26 cellular contexts compared by ENCODE assay signal in the genomic region with DNA sequence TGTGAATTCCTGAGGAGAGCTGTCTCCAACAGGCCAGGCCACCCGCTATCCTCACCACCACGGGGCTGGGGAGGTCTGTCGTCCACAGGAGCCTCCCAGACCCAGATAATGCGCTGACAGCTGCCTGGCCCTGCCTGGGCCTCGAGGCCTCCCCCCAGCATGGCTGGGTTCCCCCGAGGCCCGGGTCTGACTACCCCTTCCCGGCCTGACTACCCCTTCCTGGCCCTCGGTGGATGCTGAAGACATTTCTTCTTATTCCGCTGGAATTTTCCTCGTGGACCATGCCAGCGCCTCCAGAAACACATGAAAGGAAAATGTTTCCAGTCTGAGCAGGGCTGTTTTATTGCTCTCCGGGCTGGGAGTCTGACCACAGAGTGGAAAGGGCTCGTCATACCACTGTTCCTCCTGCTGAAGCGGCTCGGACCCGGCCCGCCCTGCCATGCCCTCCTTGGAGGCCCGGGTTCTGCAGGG. TPM values are rescaled to one million over a fixed set of nuclear protein-coding genes. Genes with fewer than 3 reads are reported as not detected.
DNase-seq lines count a peak whose midpoint lies in the region; ATAC-seq and TF ChIP-seq lines count a peak whose summit lies in the region.
"Had no signal": no experiment of that assay in that cellular context is flagged by ENCODE, and none has a peak within 500 bp of the region (broad histone marks: within the 10 kb centered on the region; RNA-seq: fewer than 3 reads in every experiment).

No MANE protein-coding gene starts in this region.

- H3K4me1 ChIP-seq in ascending aorta (peaks cover 3 to 8% of the 10 kb centered on the region in 2 donors), tibial artery (peaks cover 0 to 31% (median 6%) of the 10 kb centered on the region in 4 donors)

- H3K9me3 ChIP-seq in ascending aorta, result no peaks in the 10 kb centered on the region
- H3K9me3 ChIP-seq in tibial artery, result no peaks in the 10 kb centered on the region
- H3K9me3 ChIP-seq: thoracic aorta had no signal

- intact Hi-C loops in ascending aorta (cut with DNase I), result no loop called here
- intact Hi-C loops in tibial artery (cut with DNase I; ENCODE audit: low total_unique reads), result no loop called here

- TF ChIP-seq CTCF in ascending aorta (IDR thresholded peaks at IDR 0.05) (no peak), tibial artery (IDR thresholded peaks at IDR 0.05) (no peak)

- H3K27ac ChIP-seq in ascending aorta (peak overlapping the region; percentile 6 to 28), tibial artery (peak overlapping the region; percentile 63 to 65)
- H3K27ac ChIP-seq: brain microvascular endothelial cell, VCaP had no signal

- no peaks in the 10 kb centered on the region for H3K27me3 ChIP-seq in ascending aorta
- peaks cover 0 to 29% of the 10 kb centered on the region in 2 donors for H3K27me3 ChIP-seq in tibial artery

- H3K36me3 Mint-ChIP-seq in activated T-cell treated with anti-CD3 and anti-CD28 coated beads, Interleukin-2, amount 50 U/mL, for 4 hours (ENCODE audit: insufficient read depth), result no peaks in the 10 kb centered on the region
- H3K36me3 Mint-ChIP-seq: activated naive CD8-positive, alpha-beta T cell treated with anti-CD3 and anti-CD28 coated beads for 36 hours; mesothelial cell of epicardium; stimulated activated naive B cell treated with anti-CD40 and anti-IgM and Interleukin-4, amounts not matched to agents 10 μg/mL and 1 μg/mL and 100 μg/mL, for 72 hours had no signal

- no peak overlapping the region for H3K4me3 ChIP-seq in ascending aorta
- H3K4me3 ChIP-seq in tibial artery, result no peak overlapping the region
- H3K4me3 ChIP-seq: skin epidermis, thoracic aorta had no signal

- H3K9me3 Mint-ChIP-seq in activated T-cell treated with anti-CD3 and anti-CD28 coated beads, Interleukin-2, amount 50 U/mL, for 4 hours, result no peaks in the 10 kb centered on the region
- H3K9me3 Mint-ChIP-seq: activated CD4-positive, alpha-beta T cell treated with anti-CD3 and anti-CD28 coated beads, Interleukin-2, amount 10 ng/mL, durations not matched to agents 24 days and 14 days; activated naive CD8-positive, alpha-beta T cell treated with anti-CD3 and anti-CD28 coated beads for 36 hours; mesothelial cell of epicardium; nephron; T-helper 1 cell treated with Interleukin-12 subunit alpha and Interleukin-12 subunit beta and Interleukin-4 antibody, amounts not matched to agents 30 μg/mL and 1 μg/mL, for 36 hours had no signal

- no peak overlapping the region for H3K4me3 Mint-ChIP-seq in activated T-cell treated with anti-CD3 and anti-CD28 coated beads, Interleukin-2, amount 50 U/mL, for 4 hours
- H3K4me3 Mint-ChIP-seq: activated CD4-positive, alpha-beta T cell treated with anti-CD3 and anti-CD28 coated beads, Interleukin-2, amount 10 ng/mL, durations not matched to agents 24 days and 14 days; activated naive CD8-positive, alpha-beta T cell treated with anti-CD3 and anti-CD28 coated beads for 36 hours; mesothelial cell of epicardium; nephron; stimulated activated naive B cell treated with anti-CD40 and anti-IgM and Interleukin-4, amounts not matched to agents 10 μg/mL and 1 μg/mL and 100 μg/mL, for 72 hours; T-helper 1 cell treated with Interleukin-12 subunit alpha and Interleukin-12 subunit beta and Interleukin-4 antibody, amounts not matched to agents 30 μg/mL and 1 μg/mL, for 36 hours had no signal

- no peak for ATAC-seq in GM19455 (IDR thresholded peaks at IDR 0.05; ENCODE audit: unreplicated experiment)
- no peak for ATAC-seq in activated T-cell treated with anti-CD3 and anti-CD28 coated beads, Interleukin-2, amount 50 U/mL, for 4 hours
- ATAC-seq: stimulated activated naive B cell treated with anti-CD40 and anti-IgM and Interleukin-4, amounts not matched to agents 10 μg/mL and 1 μg/mL and 100 μg/mL, for 72 hours had no signal

- H3K36me3 ChIP-seq in ascending aorta (no peaks in the 10 kb centered on the region), tibial artery (no peaks in the 10 kb centered on the region)
- H3K36me3 ChIP-seq: brain microvascular endothelial cell, thoracic aorta had no signal

- DNase-seq in GM04504 (ENCODE audit: low read depth) (peak; percentile 67), ascending aorta (ENCODE audit: low spot score in 2 of 2) (no peak), iPS-NIHi7 (ENCODE audit: extremely low spot score) (peak; percentile 6), tibial artery (peak; percentile 79), dermis blood vessel endothelial cell (no peak), NCI-H128 (lab: John Stamatoyannopoulos, UW; ENCODE audit: unreplicated experiment) (no peak)
- DNase-seq in activated T-cell treated with anti-CD3 and anti-CD28 coated beads, Interleukin-2, amount 50 U/mL, for 4 hours, result no peak
- DNase-seq: activated CD4-positive, alpha-beta T cell treated with anti-CD3 and anti-CD28 coated beads, Interleukin-2, amount 10 ng/mL, durations not matched to agents 24 days and 14 days; activated naive CD8-positive, alpha-beta T cell treated with anti-CD3 and anti-CD28 coated beads for 36 hours; AML-193; brain microvascular endothelial cell; DMS53; effector memory CD4-positive, alpha-beta T cell; kidney glomerular epithelial cell; NCI-H1436 treated with DMSO at 0.1 percent for 48 hours; NCI-H524 treated with DMSO at 0.1 percent for 48 hours; stimulated activated naive B cell treated with anti-CD40 and anti-IgM and Interleukin-4, amounts not matched to agents 10 μg/mL and 1 μg/mL and 100 μg/mL, for 72 hours had no signal

- peaks cover 18% of the 10 kb centered on the region for H3K27me3 Mint-ChIP-seq in activated T-cell treated with anti-CD3 and anti-CD28 coated beads, Interleukin-2, amount 50 U/mL, for 4 hours (ENCODE audit: low read depth)

- H3K4me1 Mint-ChIP-seq in activated T-cell treated with anti-CD3 and anti-CD28 coated beads, Interleukin-2, amount 50 U/mL, for 4 hours (ENCODE audit: low read depth), result peaks cover 2% of the 10 kb centered on the region
- H3K4me1 Mint-ChIP-seq: mesothelial cell of epicardium, nephron had no signal

RNA-seq across cellular contexts. Expression of gene COMP, which starts 16.8 kb away (rescaled TPM):
- total RNA-seq in ascending aorta (5.0 TPM), dermis blood vessel endothelial cell (not detected in 2 replicates)
- total RNA-seq in activated T-cell treated with anti-CD3 and anti-CD28 coated beads, Interleukin-2, amount 50 U/mL, for 4 hours, result not detected
- total RNA-seq: activated CD4-positive, alpha-beta T cell treated with anti-CD3 and anti-CD28 coated beads, Interleukin-2, amount 10 ng/mL, durations not matched to agents 24 days and 14 days; activated naive CD8-positive, alpha-beta T cell treated with anti-CD3 and anti-CD28 coated beads for 36 hours; MCF 10A; SK-MEL-5 had no signal

RNA-seq across cellular contexts. Expression of gene UPF1, which starts 23.9 kb away (rescaled TPM):
- total RNA-seq in ascending aorta (225 TPM), dermis blood vessel endothelial cell (100 and 107 TPM in 2 replicates)
- 100 to 1,000 TPM; 116 to 123 (median 118) TPM for total RNA-seq in activated T-cell treated with anti-CD3 and anti-CD28 coated beads, Interleukin-2, amount 50 U/mL, for 4 hours

Comparison
In these comparisons a context has a peak if more than half of its experiments do, and no peak if none do; other contexts are left out.
1. DNase-seq: peak in GM04504 (single experiment), iPS-NIHi7 (single experiment) and tibial artery (2 of 2); none in ascending aorta (0 of 2), dermis blood vessel endothelial cell (single experiment), NCI-H128 (single experiment) and activated T-cell treated with anti-CD3 and anti-CD28 coated beads, Interleukin-2, amount 50 U/mL, for 4 hours (single experiment).